In the genomic region with DNA sequence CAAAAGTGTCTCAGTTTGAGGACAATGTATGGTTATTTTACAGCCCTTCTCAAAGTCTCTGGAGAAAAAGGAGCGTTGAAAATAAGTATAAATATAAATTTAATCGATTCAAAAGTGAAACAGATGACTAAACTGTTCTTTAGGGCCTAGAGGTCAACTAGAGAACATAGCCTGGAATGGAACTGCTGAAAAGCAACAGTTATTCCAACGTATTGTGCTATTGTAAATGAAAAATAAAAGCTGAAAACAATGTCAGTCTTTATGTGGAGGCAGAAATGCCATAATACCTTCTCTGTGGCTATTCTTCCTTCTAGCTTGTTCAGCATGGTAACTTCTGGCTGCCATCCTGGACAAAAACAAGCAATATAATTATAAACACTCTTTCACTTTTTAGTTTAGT, we compare ENCODE assay signal across 20 cellular contexts.
DNase-seq lines count a peak whose midpoint lies in the region; ATAC-seq, FAIRE-seq and TF ChIP-seq lines count a peak whose summit lies in the region.
"Had no signal": no experiment of that assay in that cellular context is flagged by ENCODE, and none has a peak within 500 bp of the region (broad histone marks: within the 10 kb centered on the region; RNA-seq: fewer than 3 reads in every experiment).

No MANE protein-coding gene starts in this region.

- no TSS peak for BruUV-seq in K562 (replicated peaks; lab: Mats Ljungman, UMichigan)

- TF ChIP-seq POLR2A in K562 (conservative IDR thresholded peaks at IDR 0.05) (no peak), right lobe of liver (IDR thresholded peaks at IDR 0.05) (no peak)

- no peaks in the 10 kb centered on the region for H3K9me1 ChIP-seq in K562 (ENCODE audit: control insufficient read depth, insufficient read depth, low read length)

- H3K4me1 ChIP-seq in ACC112 (ENCODE audit: control insufficient read depth, insufficient read depth, low read length, unreplicated experiment): peaks cover 21% of the 10 kb centered on the region
- no peaks in the 10 kb centered on the region for H3K4me1 ChIP-seq in KMS-11 (ENCODE audit: low read depth, poor library complexity, severe bottlenecking)
- H3K4me1 ChIP-seq in K562 (replicated peaks in 1 of 2; ENCODE audit: control insufficient read depth in 2 of 2, insufficient read depth in 2 of 2, low read length in 2 of 2): peaks cover 0 to 10% of the 10 kb centered on the region in 2 experiments; a peak in 1 of 5 replicates
- H3K4me1 ChIP-seq in right lobe of liver: no peaks in the 10 kb centered on the region

- peaks cover 49% of the 10 kb centered on the region for H3K4me1 Mint-ChIP-seq in neural crest cell
- H3K4me1 Mint-ChIP-seq: CD4-positive, CD25-positive, alpha-beta regulatory T cell had no signal

- H3K79me2 ChIP-seq in ACC112 (ENCODE audit: control insufficient read depth, insufficient read depth, low read length, unreplicated experiment) (no peaks in the 10 kb centered on the region), KMS-11 (ENCODE audit: insufficient read depth, low read depth) (no peaks in the 10 kb centered on the region), K562 (ENCODE audit: control insufficient read depth, insufficient read depth, low read length) (no peaks in the 10 kb centered on the region)

- peak overlapping the region; percentile 93 for H2AFZ ChIP-seq in ACC112 (ENCODE audit: low read length, unreplicated experiment)
- no peak overlapping the region for H2AFZ ChIP-seq in KMS-11 (ENCODE audit: low read depth)
- peak overlapping the region; percentile 92 for H2AFZ ChIP-seq in K562 (ENCODE audit: low read depth, low read length)

- TF ChIP-seq CTCF in KMS-11 (conservative IDR thresholded peaks at IDR 0.05; ENCODE audit: low read depth, low read length): no peak
- TF ChIP-seq CTCF in K562 (IDR thresholded peaks at IDR 0.05 in 2 of 3, conservative IDR thresholded peaks at IDR 0.05 in 1 of 3; ENCODE audit: insufficient read depth in 2 of 3, low read depth in 1 of 3, low read length in 3 of 3): no peak
- TF ChIP-seq CTCF in neural crest cell (conservative IDR thresholded peaks at IDR 0.05): no peak
- no peak for TF ChIP-seq CTCF in right lobe of liver (IDR thresholded peaks at IDR 0.05)

- no peaks in the 10 kb centered on the region for H3K36me3 Mint-ChIP-seq in neural crest cell (ENCODE audit: low read depth)
- H3K36me3 Mint-ChIP-seq: CD4-positive, CD25-positive, alpha-beta regulatory T cell had no signal

- H3K4me2 ChIP-seq in KMS-11 (peak overlapping the region; percentile 1; the same call in 1 of the 2 replicates), K562 (ENCODE audit: insufficient read depth, low read length) (peak overlapping the region; percentile 44; the same call in 1 of the 2 replicates)

- CTCF ChIA-PET in K562 (lab: Yijun Ruan, JAX; ENCODE audit: low intra/inter-chr PET ratio): no interaction called here

- in situ Hi-C loops in K562 (cut with MboI): no loop called here

- H3K27ac Mint-ChIP-seq in neural crest cell (ENCODE audit: unreplicated experiment): peak overlapping the region; percentile 68
- H3K27ac Mint-ChIP-seq: CD4-positive, CD25-positive, alpha-beta regulatory T cell had no signal

- no peaks in the 10 kb centered on the region for H3K9me3 Mint-ChIP-seq in neural crest cell
- H3K9me3 Mint-ChIP-seq: CD4-positive, CD25-positive, alpha-beta regulatory T cell had no signal

- no peaks in the 10 kb centered on the region for H3K9me3 ChIP-seq in K562 (replicated peaks; ENCODE audit: control insufficient read depth, insufficient read depth, low read depth, low read length)
- H3K9me3 ChIP-seq in right lobe of liver: no peaks in the 10 kb centered on the region

- no peak for FAIRE-seq in K562 (lab: Jason Lieb, UNC)
- FAIRE-seq: GM12891, GM19239, HepG2 had no signal

- peak overlapping the region; percentile 61 for H3K27ac ChIP-seq in ACC112 (ENCODE audit: low read depth, low read length)
- no peak overlapping the region for H3K27ac ChIP-seq in KMS-11
- H3K27ac ChIP-seq in K562 (ENCODE audit: extremely low read depth, low read depth, low read length): peak overlapping the region; percentile 65
- H3K27ac ChIP-seq in right lobe of liver: no peak overlapping the region

- H4K20me1 ChIP-seq in KMS-11 (ENCODE audit: insufficient read depth) (no peaks in the 10 kb centered on the region), K562 (replicated peaks; ENCODE audit: control insufficient read depth, insufficient read depth, low read length) (no peaks in the 10 kb centered on the region)

- H3K4me3 Mint-ChIP-seq in neural crest cell: peak overlapping the region; percentile 39
- H3K4me3 Mint-ChIP-seq: CD4-positive, CD25-positive, alpha-beta regulatory T cell had no signal

- ATAC-seq in K562 (peak; percentile 27), HG03565 (IDR thresholded peaks at IDR 0.05; ENCODE audit: unreplicated experiment) (no peak), right lobe of liver (no peak)
- ATAC-seq: HepG2 had no signal

- 8% methylated on average over 3 of the region's 3 CpGs for WGBS in K562 (ENCODE audit: insufficient coverage, low coverage, missing lambda C conversion rate)
- 48% methylated on average over 3 of the region's 3 CpGs for WGBS in right lobe of liver (ENCODE audit: insufficient coverage, low coverage, low lambda C conversion rate, missing lambda C conversion rate)

- no peaks in the 10 kb centered on the region for H3K27me3 Mint-ChIP-seq in neural crest cell (ENCODE audit: low read depth)
- H3K27me3 Mint-ChIP-seq: CD4-positive, CD25-positive, alpha-beta regulatory T cell had no signal

- POLR2A ChIA-PET in K562 (lab: Yijun Ruan, JAX): no interaction called here

- H3K27me3 ChIP-seq in ACC112 (ENCODE audit: insufficient read depth, low read length) (no peaks in the 10 kb centered on the region), KMS-11 (ENCODE audit: insufficient read depth, low read depth) (no peaks in the 10 kb centered on the region), K562 (ENCODE audit: control insufficient read depth in 2 of 2, insufficient read depth in 2 of 2, low read length in 2 of 2) (no peaks in the 10 kb centered on the region), H7 (ENCODE audit: control insufficient read depth, insufficient read depth, low read length) (no peaks in the 10 kb centered on the region), right lobe of liver (no peaks in the 10 kb centered on the region)

- H3K36me3 ChIP-seq in ACC112 (ENCODE audit: insufficient read depth, low read length): no peaks in the 10 kb centered on the region
- H3K36me3 ChIP-seq in KMS-11 (ENCODE audit: insufficient read depth): no peaks in the 10 kb centered on the region
- H3K36me3 ChIP-seq in K562 (ENCODE audit: control insufficient read depth, insufficient read depth, low read length): no peaks in the 10 kb centered on the region
- no peaks in the 10 kb centered on the region for H3K36me3 ChIP-seq in H7 (replicated peaks; ENCODE audit: control insufficient read depth, insufficient read depth, low read length)
- H3K36me3 ChIP-seq in right lobe of liver: no peaks in the 10 kb centered on the region

- intact Hi-C loops in K562 (cut with micrococcal nuclease): no loop called here
- intact Hi-C loops in right lobe of liver (cut with DNase I): no loop called here

- no peak for TF ChIP-seq RAD21 in K562 (CRISPR knock-in tag; conservative IDR thresholded peaks at IDR 0.05 in 1 of 2, IDR thresholded peaks at IDR 0.05 in 1 of 2)

- H3K4me3 ChIP-seq in ACC112 (ENCODE audit: low read depth, low read length) (peak overlapping the region; percentile 28), KMS-11 (IDR thresholded peaks at IDR 0.05; ENCODE audit: insufficient read depth, low read depth, low read length) (no peak overlapping the region), K562 (no peak overlapping the region), H7 (ENCODE audit: insufficient read depth, low read depth, low read length) (no peak overlapping the region), right lobe of liver (no peak overlapping the region)

- no peak for TF ChIP-seq EP300 in K562 (IDR thresholded peaks at IDR 0.05; ENCODE audit: low read length)

- H3K9ac ChIP-seq in KMS-11 (no peak overlapping the region), K562 (ENCODE audit: insufficient read depth in 1 of 2, low read depth in 2 of 2, low read length in 2 of 2) (0 out of 4 replicates have a peak overlapping the region, but pooled peaks of 1 of the 2 experiments have one; percentile 19)

- DNase-seq in K562 (ENCODE audit: extremely low read depth in 1 of 4, low spot score in 3 of 4): peak in 1 of 4 experiments; percentile 8
- DNase-seq in neural crest cell (ENCODE audit: low read depth, low spot score): no peak
- no peak for DNase-seq in DMS153 treated with DMSO at 0.1 percent for 48 hours (lab: John Stamatoyannopoulos, UW; ENCODE audit: unreplicated experiment)
- no peak for DNase-seq in H7
- no peak for DNase-seq in right lobe of liver
- DNase-seq: AML-193; Calu3; CD4-positive, CD25-positive, alpha-beta regulatory T cell; DMS79; Kasumi-1; NCI-H1105 treated with DMSO at 0.1 percent for 48 hours; NCI-H187; NCI-H774; RPMI8226 had no signal

TF ChIP-seq in K562, 482 proteins besides CTCF, POLR2A, EP300 and RAD21 (continues in another document):
- no peak for TF ChIP-seq ZNF695 (CRISPR knock-in tag; IDR thresholded peaks at IDR 0.05)
- TF ChIP-seq, protein P1, sequence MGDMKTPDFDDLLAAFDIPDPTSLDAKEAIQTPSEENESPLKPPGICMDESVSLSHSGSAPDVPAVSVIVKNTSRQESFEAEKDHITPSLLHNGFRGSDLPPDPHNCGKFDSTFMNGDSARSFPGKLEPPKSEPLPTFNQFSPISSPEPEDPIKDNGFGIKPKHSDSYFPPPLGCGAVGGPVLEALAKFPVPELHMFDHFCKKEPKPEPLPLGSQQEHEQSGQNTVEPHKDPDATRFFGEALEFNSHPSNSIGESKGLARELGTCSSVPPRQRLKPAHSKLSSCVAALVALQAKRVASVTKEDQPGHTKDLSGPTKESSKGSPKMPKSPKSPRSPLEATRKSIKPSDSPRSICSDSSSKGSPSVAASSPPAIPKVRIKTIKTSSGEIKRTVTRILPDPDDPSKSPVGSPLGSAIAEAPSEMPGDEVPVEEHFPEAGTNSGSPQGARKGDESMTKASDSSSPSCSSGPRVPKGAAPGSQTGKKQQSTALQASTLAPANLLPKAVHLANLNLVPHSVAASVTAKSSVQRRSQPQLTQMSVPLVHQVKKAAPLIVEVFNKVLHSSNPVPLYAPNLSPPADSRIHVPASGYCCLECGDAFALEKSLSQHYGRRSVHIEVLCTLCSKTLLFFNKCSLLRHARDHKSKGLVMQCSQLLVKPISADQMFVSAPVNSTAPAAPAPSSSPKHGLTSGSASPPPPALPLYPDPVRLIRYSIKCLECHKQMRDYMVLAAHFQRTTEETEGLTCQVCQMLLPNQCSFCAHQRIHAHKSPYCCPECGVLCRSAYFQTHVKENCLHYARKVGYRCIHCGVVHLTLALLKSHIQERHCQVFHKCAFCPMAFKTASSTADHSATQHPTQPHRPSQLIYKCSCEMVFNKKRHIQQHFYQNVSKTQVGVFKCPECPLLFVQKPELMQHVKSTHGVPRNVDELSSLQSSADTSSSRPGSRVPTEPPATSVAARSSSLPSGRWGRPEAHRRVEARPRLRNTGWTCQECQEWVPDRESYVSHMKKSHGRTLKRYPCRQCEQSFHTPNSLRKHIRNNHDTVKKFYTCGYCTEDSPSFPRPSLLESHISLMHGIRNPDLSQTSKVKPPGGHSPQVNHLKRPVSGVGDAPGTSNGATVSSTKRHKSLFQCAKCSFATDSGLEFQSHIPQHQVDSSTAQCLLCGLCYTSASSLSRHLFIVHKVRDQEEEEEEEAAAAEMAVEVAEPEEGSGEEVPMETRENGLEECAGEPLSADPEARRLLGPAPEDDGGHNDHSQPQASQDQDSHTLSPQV (IDR thresholded peaks at IDR 0.05): peak; percentile 16; the same call in 1 of the 2 replicates

Comparison
In these comparisons a context has a peak if more than half of its experiments do, and no peak if none do; other contexts are left out.
1. H3K27ac ChIP-seq: peak in ACC112 (single experiment) and K562 (single experiment); none in KMS-11 (single experiment) and right lobe of liver (0 of 3).